ENCODE assay signal across 9 cellular contexts in the genomic region with DNA sequence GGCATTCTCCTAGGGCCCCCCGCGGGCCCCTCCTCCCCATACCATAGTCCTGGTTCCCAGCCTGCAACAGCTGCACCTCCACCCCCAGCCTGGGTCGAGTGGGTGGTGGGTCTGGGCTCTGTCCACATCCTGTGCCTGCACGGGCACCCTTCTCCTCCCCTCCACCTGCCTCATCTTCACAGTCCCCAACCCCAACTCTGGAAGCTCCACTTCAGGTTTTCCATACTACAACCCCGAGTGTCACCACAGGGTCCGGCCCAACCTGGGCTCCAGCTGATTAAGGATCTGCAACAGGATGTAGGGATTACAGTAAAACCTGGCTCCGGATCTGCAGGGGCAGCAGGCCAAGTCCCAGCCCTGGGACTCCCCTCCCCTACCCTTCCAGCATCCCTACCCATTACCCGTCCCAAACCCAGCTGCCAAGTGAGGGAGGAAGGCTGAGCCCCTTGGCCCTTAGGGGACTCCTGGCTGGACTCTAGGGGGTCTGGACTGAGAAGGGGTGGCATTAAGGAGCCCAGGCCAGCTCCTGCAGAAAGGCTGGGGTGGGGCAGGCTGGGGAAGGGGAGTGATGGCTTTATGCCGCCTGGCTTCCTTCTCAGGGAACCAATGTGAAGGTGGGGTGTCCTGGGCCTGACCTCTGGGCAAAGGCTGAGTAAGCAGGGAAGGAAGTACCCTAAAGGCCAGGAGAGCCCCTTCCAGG.
DNase-seq lines count a peak whose midpoint lies in the region; ATAC-seq and TF ChIP-seq lines count a peak whose summit lies in the region.
"Had no signal": no experiment of that assay in that cellular context is flagged by ENCODE, and none has a peak within 500 bp of the region (broad histone marks: within the 10 kb centered on the region; RNA-seq: fewer than 3 reads in every experiment).

No MANE protein-coding gene starts in this region.

- intact Hi-C loops in mammary epithelial cell (cut with micrococcal nuclease): loop anchor here (1.0 kb wide), 1 partner anchor 117 kb away; the partner anchor contains the start of gene CASZ1

- 32% methylated on average over 4 of the region's 9 CpGs for WGBS in mammary epithelial cell (ENCODE audit: low coverage, missing lambda C conversion rate)

- H3K4me2 ChIP-seq in mammary epithelial cell (ENCODE audit: insufficient read depth, low read depth, low read length): no peak overlapping the region
- H3K4me2 ChIP-seq in neural progenitor cell: peak overlapping the region; percentile 63

- peaks cover 11% of the 10 kb centered on the region for H3K27me3 Mint-ChIP-seq in neural progenitor cell (ENCODE audit: insufficient read depth, low read depth)
- H3K27me3 Mint-ChIP-seq: B cell had no signal

- ATAC-seq in GM18519 (IDR thresholded peaks at IDR 0.05; ENCODE audit: low FRiP score, unreplicated experiment) (no peak), HG03469 (IDR thresholded peaks at IDR 0.05; ENCODE audit: unreplicated experiment) (no peak)

- no peaks in the 10 kb centered on the region for H3K36me3 Mint-ChIP-seq in neural progenitor cell

- peaks cover 86% of the 10 kb centered on the region for H3K4me1 Mint-ChIP-seq in neural progenitor cell

- no peaks in the 10 kb centered on the region for H3K9me3 Mint-ChIP-seq in neural progenitor cell

- no TSS peak for BruUV-seq in mammary epithelial cell (replicated peaks; lab: Mats Ljungman, UMichigan)

- H3K9ac ChIP-seq in mammary epithelial cell (ENCODE audit: insufficient read depth, low read length) (no peak overlapping the region), neural progenitor cell (no peak overlapping the region)

- H3K4me3 Mint-ChIP-seq in neural progenitor cell: peak overlapping the region; percentile 77
- H3K4me3 Mint-ChIP-seq: B cell had no signal

- peak overlapping the region; percentile 95 for H3K27ac Mint-ChIP-seq in neural progenitor cell
- H3K27ac Mint-ChIP-seq: B cell had no signal

- no peaks in the 10 kb centered on the region for H3K36me3 ChIP-seq in mammary epithelial cell (ENCODE audit: insufficient read depth, low read length)
- no peaks in the 10 kb centered on the region for H3K36me3 ChIP-seq in neural progenitor cell

- H3K79me2 ChIP-seq in mammary epithelial cell (ENCODE audit: insufficient read depth, low read length) (peaks cover 6% of the 10 kb centered on the region), neural progenitor cell (ENCODE audit: low read depth) (no peaks in the 10 kb centered on the region)

- no peak overlapping the region for H3K27ac ChIP-seq in mammary epithelial cell (ENCODE audit: insufficient read depth, low read depth, low read length)
- no peak overlapping the region for H3K27ac ChIP-seq in neural progenitor cell

- H3F3A ChIP-seq in neural progenitor cell (ENCODE audit: low read depth): peaks cover 43% of the 10 kb centered on the region

- TF ChIP-seq CTCF in mammary epithelial cell (conservative IDR thresholded peaks at IDR 0.05 in 1 of 2, IDR thresholded peaks at IDR 0.05 in 1 of 2; ENCODE audit: extremely low read depth in 1 of 2, insufficient read depth in 1 of 2, low read depth in 1 of 2, low read length in 2 of 2) (no peak), neural progenitor cell (IDR thresholded peaks at IDR 0.05) (no peak)

- no peak overlapping the region for H3K4me3 ChIP-seq in mammary epithelial cell (replicated peaks in 1 of 3; ENCODE audit: insufficient read depth in 1 of 3, low read depth in 2 of 3, low read length in 3 of 3)
- H3K4me3 ChIP-seq in neural progenitor cell: no peak overlapping the region

- no peaks in the 10 kb centered on the region for H3K4me1 ChIP-seq in mammary epithelial cell (ENCODE audit: insufficient read depth, low read length)
- H3K4me1 ChIP-seq in neural progenitor cell: peaks cover 81% of the 10 kb centered on the region

- no peaks in the 10 kb centered on the region for H4K20me1 ChIP-seq in mammary epithelial cell (ENCODE audit: insufficient read depth, low read length)
- H4K20me1 ChIP-seq in neural progenitor cell (ENCODE audit: low read depth): peaks cover 33% of the 10 kb centered on the region

- dilution Hi-C loops in mammary epithelial cell (cut with HindIII; ENCODE audit: low sequenced_read_pairs): no loop called here

- CTCF ChIA-PET in mammary epithelial cell (lab: Charles Lee; ENCODE audit: low non-redundant PET): no interaction called here

- no peak overlapping the region for H2AFZ ChIP-seq in mammary epithelial cell (ENCODE audit: low read depth, low read length)
- no peak overlapping the region for H2AFZ ChIP-seq in neural progenitor cell (replicated peaks)

- H3K27me3 ChIP-seq in mammary epithelial cell (ENCODE audit: insufficient read depth, low read length): no peaks in the 10 kb centered on the region
- H3K27me3 ChIP-seq in neural progenitor cell: no peaks in the 10 kb centered on the region

- in situ Hi-C loops in mammary epithelial cell (cut with MboI; ENCODE audit: low sequenced_read_pairs in 2 of 2): loop anchor here in 1 of 2 donors (25.0 kb wide), 1 partner anchor 183 kb away; no protein-coding TSS in a partner anchor

- H3K9me3 ChIP-seq in mammary epithelial cell (replicated peaks; ENCODE audit: insufficient read depth, low read length) (no peaks in the 10 kb centered on the region), neural progenitor cell (ENCODE audit: low read depth) (no peaks in the 10 kb centered on the region)

- DNase-seq in NCI-H2081 (lab: John Stamatoyannopoulos, UW): peak; percentile 65 to 83
- no peak for DNase-seq in NCI-H2081 treated with DMSO at 0.1 percent for 48 hours (lab: John Stamatoyannopoulos, UW)
- peak; percentile 43 for DNase-seq in NCI-H2107 treated with DMSO at 0.1 percent for 48 hours (lab: John Stamatoyannopoulos, UW; ENCODE audit: unreplicated experiment)
- peak; percentile 67 for DNase-seq in mammary epithelial cell
- peak; percentile 92 for DNase-seq in neural progenitor cell (ENCODE audit: low spot score)
- no peak for DNase-seq in stimulated activated CD8-positive, alpha-beta memory T cell treated with anti-CD3 and anti-CD28 coated beads, Interleukin-4, amount 100 ng/mL, for 48 hours

Comparison
In these comparisons a context has a peak if more than half of its experiments do, and no peak if none do; other contexts are left out.
1. DNase-seq: peak in NCI-H2081 (2 of 2), NCI-H2107 treated with DMSO at 0.1 percent for 48 hours (single experiment), mammary epithelial cell (single experiment) and neural progenitor cell (single experiment); none in NCI-H2081 treated with DMSO at 0.1 percent for 48 hours (single experiment) and stimulated activated CD8-positive, alpha-beta memory T cell treated with anti-CD3 and anti-CD28 coated beads, Interleukin-4, amount 100 ng/mL, for 48 hours (single experiment).